ENCODE assay signal across 8 cellular contexts in genomic region chr20:23156170-23156841, GRCh38.
A peak's percentile ranks its signal among the peaks of the same experiment; 100 is the strongest.
DNase-seq lines count a peak whose midpoint lies in the region; ATAC-seq and TF ChIP-seq lines count a peak whose summit lies in the region.

No MANE protein-coding gene starts in this region.

- no peaks in the 10 kb centered on the region for H3K9me3 Mint-ChIP-seq in MCF 10A (ENCODE audit: unreplicated experiment)
- H3K9me3 Mint-ChIP-seq in activated T-helper 17 cell treated with anti-CD3 and anti-CD28 coated beads, Interleukin-2, amount 50 U/mL, for 72 hours: no peaks in the 10 kb centered on the region

- DNase-seq in MCF 10A (ENCODE audit: unreplicated experiment) (peak; percentile 93), breast epithelium (ENCODE audit: low spot score in 2 of 2) (no peak), kidney tubule cell (ENCODE audit: low spot score) (peak; percentile 83), uterus (no peak), GM20000 (ENCODE audit: low spot score) (no peak)
- no peak for DNase-seq in activated CD4-positive, alpha-beta T cell treated with anti-CD3 and anti-CD28 coated beads for 4 hours

- H3K36me3 Mint-ChIP-seq in MCF 10A (ENCODE audit: insufficient read depth, unreplicated experiment): no peaks in the 10 kb centered on the region
- H3K36me3 Mint-ChIP-seq in activated T-helper 17 cell treated with anti-CD3 and anti-CD28 coated beads, Interleukin-2, amount 50 U/mL, for 72 hours (ENCODE audit: low read depth): no peaks in the 10 kb centered on the region

- intact Hi-C loops in MCF 10A (cut with micrococcal nuclease): loop anchor here (2.0 to 5.0 kb wide), 2 partner anchors 14 to 81 kb away; no protein-coding TSS in a partner anchor
- intact Hi-C loops in breast epithelium (cut with DNase I; ENCODE audit: low total_unique reads): no loop called here
- intact Hi-C loops in uterus (cut with DNase I; ENCODE audit: low total_unique reads): no loop called here

- H3K36me3 ChIP-seq in breast epithelium: no peaks in the 10 kb centered on the region
- H3K36me3 ChIP-seq in uterus: no peaks in the 10 kb centered on the region

- H3K4me1 ChIP-seq in breast epithelium: no peaks in the 10 kb centered on the region
- H3K4me1 ChIP-seq in uterus: no peaks in the 10 kb centered on the region

- no peaks in the 10 kb centered on the region for H3K9me3 ChIP-seq in breast epithelium
- no peaks in the 10 kb centered on the region for H3K9me3 ChIP-seq in uterus

- no peak for TF ChIP-seq CTCF in MCF 10A (IDR thresholded peaks at IDR 0.05; ENCODE audit: unreplicated experiment)
- no peak for TF ChIP-seq CTCF in breast epithelium (IDR thresholded peaks at IDR 0.05)
- no peak for TF ChIP-seq CTCF in uterus (IDR thresholded peaks at IDR 0.05)
- no peak for TF ChIP-seq CTCF in GM20000 (IDR thresholded peaks at IDR 0.05; ENCODE audit: extremely low read depth, missing control alignments)

- CTCF ChIA-PET in MCF 10A (lab: Yijun Ruan, JAX): interaction anchor here (0.9 to 7.2 kb wide), 6 partner anchors 13 to 167 kb away, joined by 3 to 66 read pairs (median 4); no protein-coding TSS in a partner anchor

- TF ChIP-seq POLR2A in breast epithelium (IDR thresholded peaks at IDR 0.05): no peak
- no peak for TF ChIP-seq POLR2A in uterus (IDR thresholded peaks at IDR 0.05)

- peak; percentile 29 for ATAC-seq in activated T-helper 17 cell treated with anti-CD3 and anti-CD28 coated beads, Interleukin-2, amount 50 U/mL, for 72 hours (replicated peaks)
- no peak for ATAC-seq in GM19035 (IDR thresholded peaks at IDR 0.05; ENCODE audit: unreplicated experiment)

- no peaks in the 10 kb centered on the region for H3K27me3 Mint-ChIP-seq in MCF 10A (ENCODE audit: insufficient read depth, unreplicated experiment)
- no peaks in the 10 kb centered on the region for H3K27me3 Mint-ChIP-seq in activated T-helper 17 cell treated with anti-CD3 and anti-CD28 coated beads, Interleukin-2, amount 50 U/mL, for 72 hours

- H3K4me3 Mint-ChIP-seq in MCF 10A (ENCODE audit: unreplicated experiment): no peak overlapping the region
- H3K4me3 Mint-ChIP-seq in activated T-helper 17 cell treated with anti-CD3 and anti-CD28 coated beads, Interleukin-2, amount 50 U/mL, for 72 hours: no peak overlapping the region

- peak overlapping the region; percentile 99 for H3K27ac Mint-ChIP-seq in MCF 10A (ENCODE audit: low read depth, unreplicated experiment)
- H3K27ac Mint-ChIP-seq in activated T-helper 17 cell treated with anti-CD3 and anti-CD28 coated beads, Interleukin-2, amount 50 U/mL, for 72 hours: no peak overlapping the region

- TSS peak; percentile 7 for BruUV-seq in MCF 10A (replicated peaks; lab: Mats Ljungman, UMichigan)

- H3K4me3 ChIP-seq in breast epithelium (no peak overlapping the region), uterus (no peak overlapping the region)

- H3K27me3 ChIP-seq in breast epithelium (no peaks in the 10 kb centered on the region), uterus (no peaks in the 10 kb centered on the region)

- H3K4me1 Mint-ChIP-seq in MCF 10A (ENCODE audit: insufficient read depth, unreplicated experiment): peaks cover 70% of the 10 kb centered on the region
- H3K4me1 Mint-ChIP-seq in activated T-helper 17 cell treated with anti-CD3 and anti-CD28 coated beads, Interleukin-2, amount 50 U/mL, for 72 hours: peaks cover 14% of the 10 kb centered on the region

- POLR2A ChIA-PET in MCF 10A (lab: Yijun Ruan, JAX): interaction anchor here (0.6 to 17.4 kb wide), 14 partner anchors 11 to 380 kb away, joined by 3 to 555 read pairs (median 7); partner anchors contain the start of genes GZF1, NXT1 and THBD

- H3K27ac ChIP-seq in breast epithelium: peak overlapping the region in 1 of 2 donors; percentile 68
- H3K27ac ChIP-seq in uterus: peak overlapping the region; percentile 21 to 33

Comparison
In these comparisons a context has a peak if more than half of its experiments do, and no peak if none do; other contexts are left out.
1. DNase-seq: peak in MCF 10A (single experiment) and kidney tubule cell (single experiment); none in breast epithelium (0 of 2), uterus (0 of 2), activated CD4-positive, alpha-beta T cell treated with anti-CD3 and anti-CD28 coated beads for 4 hours (0 of 2) and GM20000 (single experiment).